In genomic region chr17:55845385-55845784, GRCh38 we compare ENCODE assay signal across 8 cellular contexts.
DNase-seq lines count a peak whose midpoint lies in the region; ATAC-seq and TF ChIP-seq lines count a peak whose summit lies in the region.

No MANE protein-coding gene starts in this region.

- H3K27me3 Mint-ChIP-seq in activated naive CD4-positive, alpha-beta T cell treated with anti-CD3 and anti-CD28 coated beads, Interleukin-2, amount 10 ng/mL, durations not matched to agents 7 days and 5 days = peaks cover 4% of the 10 kb centered on the region
- H3K27me3 Mint-ChIP-seq in activated naive CD8-positive, alpha-beta T cell treated with anti-CD3 and anti-CD28 coated beads, Interleukin-2, amount 50 U/mL, for 24 hours = peaks cover 5% of the 10 kb centered on the region

- no peak for TF ChIP-seq POLR2A in sigmoid colon (IDR thresholded peaks at IDR 0.05)

- H3K9me3 ChIP-seq in right cardiac atrium (ENCODE audit: control insufficient read depth, low read length) = no peaks in the 10 kb centered on the region
- H3K9me3 ChIP-seq in sigmoid colon = no peaks in the 10 kb centered on the region

- H3K4me3 ChIP-seq in right cardiac atrium (ENCODE audit: low read length) = no peak overlapping the region
- peak overlapping the region in 3 of 4 donors; percentile 18 to 26 (median 26) for H3K4me3 ChIP-seq in sigmoid colon

- 4% methylated on average over 32 of the region's 32 CpGs for WGBS in right cardiac atrium
- 10 to 20% methylated on average over 32 of the region's 32 CpGs for WGBS in sigmoid colon, 2 donors

- H3K36me3 Mint-ChIP-seq in activated naive CD4-positive, alpha-beta T cell treated with anti-CD3 and anti-CD28 coated beads, Interleukin-2, amount 10 ng/mL, durations not matched to agents 7 days and 5 days = no peaks in the 10 kb centered on the region
- H3K36me3 Mint-ChIP-seq in activated naive CD8-positive, alpha-beta T cell treated with anti-CD3 and anti-CD28 coated beads, Interleukin-2, amount 50 U/mL, for 24 hours (ENCODE audit: low read depth) = no peaks in the 10 kb centered on the region

- ATAC-seq in activated naive CD8-positive, alpha-beta T cell treated with anti-CD3 and anti-CD28 coated beads, Interleukin-2, amount 50 U/mL, for 24 hours = peak; percentile 69
- ATAC-seq in right cardiac atrium = peak; percentile 91 to 94
- ATAC-seq in GM18867 (IDR thresholded peaks at IDR 0.05; ENCODE audit: unreplicated experiment) = no peak

- H3K27me3 ChIP-seq in right cardiac atrium (ENCODE audit: control insufficient read depth, insufficient read depth) (no peaks in the 10 kb centered on the region), sigmoid colon (no peaks in the 10 kb centered on the region)

- H3K27ac ChIP-seq in right cardiac atrium (ENCODE audit: low read length) = no peak overlapping the region
- no peak overlapping the region for H3K27ac ChIP-seq in sigmoid colon

- peak in 3 of 4 experiments; percentile 30 to 56 (median 38) for TF ChIP-seq CTCF in sigmoid colon (IDR thresholded peaks at IDR 0.05)

- H3K36me3 ChIP-seq in sigmoid colon = no peaks in the 10 kb centered on the region

- no peaks in the 10 kb centered on the region for H3K9me3 Mint-ChIP-seq in activated naive CD4-positive, alpha-beta T cell treated with anti-CD3 and anti-CD28 coated beads, Interleukin-2, amount 10 ng/mL, durations not matched to agents 7 days and 5 days
- H3K9me3 Mint-ChIP-seq in activated naive CD8-positive, alpha-beta T cell treated with anti-CD3 and anti-CD28 coated beads, Interleukin-2, amount 50 U/mL, for 24 hours = no peaks in the 10 kb centered on the region

- H3K4me1 ChIP-seq in right cardiac atrium (ENCODE audit: control insufficient read depth, insufficient read depth, low read length) (no peaks in the 10 kb centered on the region), sigmoid colon (peaks cover 0 to 7% (median 5%) of the 10 kb centered on the region in 4 donors)

- intact Hi-C loops in right cardiac atrium (cut with DNase I) (loop anchor here in 2 of 4 donors (5.0 to 10.0 kb wide), 2 partner anchors 637 to 639 kb away; no protein-coding TSS in a partner anchor), sigmoid colon (cut with DNase I) (loop anchor here (5.0 kb wide), 3 partner anchors 472 to 872 kb away; no protein-coding TSS in a partner anchor)

- no peak for TF ChIP-seq EP300 in sigmoid colon (IDR thresholded peaks at IDR 0.05)

- H3K4me3 Mint-ChIP-seq in activated naive CD4-positive, alpha-beta T cell treated with anti-CD3 and anti-CD28 coated beads, Interleukin-2, amount 10 ng/mL, durations not matched to agents 7 days and 5 days = no peak overlapping the region
- no peak overlapping the region for H3K4me3 Mint-ChIP-seq in activated naive CD8-positive, alpha-beta T cell treated with anti-CD3 and anti-CD28 coated beads, Interleukin-2, amount 50 U/mL, for 24 hours

- DNase-seq in activated naive CD4-positive, alpha-beta T cell treated with anti-CD3 and anti-CD28 coated beads, Interleukin-2, amount 10 ng/mL, durations not matched to agents 7 days and 5 days = peak; percentile 21
- DNase-seq in activated naive CD4-positive, alpha-beta T cell (lab: John Stamatoyannopoulos, UW) = no peak
- peak; percentile 44 for DNase-seq in activated naive CD8-positive, alpha-beta T cell treated with anti-CD3 and anti-CD28 coated beads, Interleukin-2, amount 50 U/mL, for 24 hours
- peak; percentile 54 to 83 (median 83) for DNase-seq in right cardiac atrium
- peak; percentile 82 for DNase-seq in sigmoid colon
- no peak for DNase-seq in putamen (ENCODE audit: low spot score)
- no peak for DNase-seq in T1000 (lab: John Stamatoyannopoulos, UW)

- no peak overlapping the region for H3K27ac Mint-ChIP-seq in activated naive CD4-positive, alpha-beta T cell treated with anti-CD3 and anti-CD28 coated beads, Interleukin-2, amount 10 ng/mL, durations not matched to agents 7 days and 5 days
- no peak overlapping the region for H3K27ac Mint-ChIP-seq in activated naive CD8-positive, alpha-beta T cell treated with anti-CD3 and anti-CD28 coated beads, Interleukin-2, amount 50 U/mL, for 24 hours

- no peaks in the 10 kb centered on the region for H3K4me1 Mint-ChIP-seq in activated naive CD4-positive, alpha-beta T cell treated with anti-CD3 and anti-CD28 coated beads, Interleukin-2, amount 10 ng/mL, durations not matched to agents 7 days and 5 days
- H3K4me1 Mint-ChIP-seq in activated naive CD8-positive, alpha-beta T cell treated with anti-CD3 and anti-CD28 coated beads, Interleukin-2, amount 50 U/mL, for 24 hours = no peaks in the 10 kb centered on the region

- CTCF ChIA-PET in activated naive CD4-positive, alpha-beta T cell treated with anti-CD3 and anti-CD28 coated beads, Interleukin-2, amount 10 ng/mL, durations not matched to agents 7 days and 5 days (lab: Charles Lee) = interaction anchor here (0.8 kb wide), 1 partner anchor 474 kb away, joined by 3 read pairs; no protein-coding TSS in a partner anchor

Comparison
In these comparisons a context has a peak if more than half of its experiments do, and no peak if none do; other contexts are left out.
1. DNase-seq: peak in activated naive CD4-positive, alpha-beta T cell treated with anti-CD3 and anti-CD28 coated beads, Interleukin-2, amount 10 ng/mL, durations not matched to agents 7 days and 5 days (single experiment), activated naive CD8-positive, alpha-beta T cell treated with anti-CD3 and anti-CD28 coated beads, Interleukin-2, amount 50 U/mL, for 24 hours (single experiment), right cardiac atrium (3 of 3) and sigmoid colon (single experiment); none in activated naive CD4-positive, alpha-beta T cell (0 of 4), putamen (single experiment) and T1000 (single experiment).